ENCODE assay signal across 28 cellular contexts in genomic region chr15:32901192-32901591, GRCh38.
"Had no signal": no experiment of that assay in that cellular context is flagged by ENCODE, and none has a peak within 500 bp of the region (broad histone marks: within the 10 kb centered on the region; RNA-seq: fewer than 3 reads in every experiment).

No MANE protein-coding gene starts in this region.

- H3K4me3 ChIP-seq: colonic mucosa, coronary artery, dorsolateral prefrontal cortex, esophagus muscularis mucosa, esophagus squamous epithelium, gastrocnemius medialis, gastroesophageal sphincter, heart left ventricle, heart right ventricle had no signal

- H3K27me3 ChIP-seq: colonic mucosa, dorsolateral prefrontal cortex, esophagus muscularis mucosa, esophagus squamous epithelium, foreskin keratinocyte, gastrocnemius medialis, gastroesophageal sphincter, heart left ventricle, heart right ventricle had no signal

- ATAC-seq: effector memory CD8-positive, alpha-beta T cell; esophagus mucosa; foreskin keratinocyte; gastrocnemius medialis; gastroesophageal sphincter; heart left ventricle; heart right ventricle had no signal

- H3K27ac ChIP-seq: colonic mucosa, coronary artery, dorsolateral prefrontal cortex, epithelial cell of prostate, esophagus muscularis mucosa, esophagus squamous epithelium, foreskin keratinocyte, gastrocnemius medialis, gastroesophageal sphincter, heart left ventricle, heart right ventricle had no signal

- H3K36me3 ChIP-seq: colonic mucosa, esophagus muscularis mucosa, esophagus squamous epithelium, gastrocnemius medialis, gastroesophageal sphincter had no signal

- DNase-seq: colonic mucosa; cortex of kidney; dermis blood vessel endothelial cell; dorsolateral prefrontal cortex; effector CD4-positive, alpha-beta T cell; effector CD8-positive, alpha-beta T cell; effector memory CD4-positive, alpha-beta T cell; effector memory CD8-positive, alpha-beta T cell; endodermal cell; erythroblast; esophagus squamous epithelium; foreskin fibroblast; foreskin keratinocyte; foreskin melanocyte; gastrocnemius medialis; glutamatergic neuron; head of caudate nucleus; heart left ventricle; heart right ventricle had no signal

- FAIRE-seq: colon, endometrium, endothelial cell of umbilical vein, frontal cortex had no signal

- H3K4me1 ChIP-seq: colonic mucosa, esophagus muscularis mucosa, esophagus squamous epithelium, foreskin keratinocyte, gastrocnemius medialis, gastroesophageal sphincter, heart left ventricle, heart right ventricle had no signal

- H3K9me3 ChIP-seq: colonic mucosa, esophagus muscularis mucosa, esophagus squamous epithelium, gastrocnemius medialis, gastroesophageal sphincter, heart left ventricle had no signal
